11 cellular contexts compared by ENCODE assay signal in the genomic region with DNA sequence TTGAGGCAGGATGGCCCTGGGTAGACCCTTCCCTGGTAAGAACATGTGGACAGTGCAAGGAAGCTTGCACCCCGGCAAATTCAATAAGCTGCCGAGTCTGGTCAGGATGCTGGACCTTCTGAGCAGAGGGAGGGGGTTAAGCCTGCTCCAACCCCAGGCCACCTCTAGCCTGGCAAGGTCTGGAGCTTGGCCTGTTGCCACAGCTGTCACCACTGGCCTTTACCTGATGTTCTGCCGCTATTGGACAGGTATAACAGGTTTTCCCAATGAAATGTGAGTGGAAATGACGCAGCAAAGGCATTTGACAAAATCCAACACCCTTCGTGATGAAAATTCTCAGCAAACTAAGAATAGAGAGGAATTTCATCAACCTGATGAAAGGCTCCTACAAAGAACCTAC. TPM values are rescaled to one million over a fixed set of nuclear protein-coding genes. Genes with fewer than 3 reads are reported as not detected.
DNase-seq lines count a peak whose midpoint lies in the region; ATAC-seq and TF ChIP-seq lines count a peak whose summit lies in the region.
"Had no signal": no experiment of that assay in that cellular context is flagged by ENCODE, and none has a peak within 500 bp of the region (broad histone marks: within the 10 kb centered on the region; RNA-seq: fewer than 3 reads in every experiment).

No MANE protein-coding gene starts in this region.

- H3K4me3 ChIP-seq in Loucy (ENCODE audit: low read length, poor library complexity, severe bottlenecking) (peak overlapping the region; percentile 76), A673 (ENCODE audit: low read depth, low read length, poor library complexity, severe bottlenecking) (no peak overlapping the region), tibial nerve (no peak overlapping the region)

- 81 to 95% methylated on average over 5 of the region's 5 CpGs for WGBS in tibial nerve, 2 donors

- peak overlapping the region; percentile 74 for H3K9ac ChIP-seq in Loucy (ENCODE audit: low read depth, low read length, poor library complexity, severe bottlenecking)

- no peaks in the 10 kb centered on the region for H3K9me3 Mint-ChIP-seq in progenitor cell of endocrine pancreas (ENCODE audit: low read depth)

- no peaks in the 10 kb centered on the region for H4K20me1 ChIP-seq in Loucy (ENCODE audit: insufficient read depth, low read length, poor library complexity, severe bottlenecking)

- peak overlapping the region; percentile 69 for H3K4me2 ChIP-seq in Loucy (ENCODE audit: low read depth, low read length, poor library complexity, severe bottlenecking)

- no peaks in the 10 kb centered on the region for H3K79me2 ChIP-seq in Loucy (ENCODE audit: insufficient read depth, low read length)

- peak overlapping the region; percentile 21 for H3K4me3 Mint-ChIP-seq in progenitor cell of endocrine pancreas (ENCODE audit: low read depth)

- POLR2A ChIA-PET in A673 (lab: Charles Lee; ENCODE audit: low non-redundant PET) = no interaction called here

- no peaks in the 10 kb centered on the region for H3K27me3 ChIP-seq in Loucy (ENCODE audit: insufficient read depth, low read length, poor library complexity, severe bottlenecking)
- no peaks in the 10 kb centered on the region for H3K27me3 ChIP-seq in A673 (replicated peaks; ENCODE audit: insufficient read depth, low read depth, low read length, poor library complexity)
- H3K27me3 ChIP-seq in tibial nerve = peaks cover 0 to 25% of the 10 kb centered on the region in 2 donors

- no peaks in the 10 kb centered on the region for H3K4me1 Mint-ChIP-seq in progenitor cell of endocrine pancreas (ENCODE audit: low read depth)

- no peak overlapping the region for H3K27ac Mint-ChIP-seq in progenitor cell of endocrine pancreas

- CTCF ChIA-PET in A673 (lab: Charles Lee) = interaction anchor here (1.1 kb wide), 1 partner anchor 9 kb away, joined by 3 read pairs; no protein-coding TSS in a partner anchor

- DNase-seq in NCI-H510A treated with DMSO at 0.1 percent for 48 hours (lab: John Stamatoyannopoulos, UW) = peak; percentile 3
- no peak for DNase-seq in NCI-H510A (lab: John Stamatoyannopoulos, UW)
- DNase-seq in progenitor cell of endocrine pancreas (ENCODE audit: low spot score, unreplicated experiment) = no peak
- no peak for DNase-seq in A673 (ENCODE audit: low spot score)
- DNase-seq in tibial nerve (ENCODE audit: low spot score in 2 of 2) = no peak
- DNase-seq: amniotic stem cell, NCI-H1436 treated with DMSO at 0.1 percent for 48 hours had no signal

- no peaks in the 10 kb centered on the region for H3K36me3 Mint-ChIP-seq in progenitor cell of endocrine pancreas (ENCODE audit: insufficient read depth)

- intact Hi-C loops in A673 (cut with micrococcal nuclease; ENCODE audit: unreplicated experiment) = loop anchor here (10.0 kb wide), 1 partner anchor 203 kb away; no protein-coding TSS in a partner anchor

- H3K9me3 ChIP-seq in Loucy (ENCODE audit: insufficient read depth, low read depth, low read length) (no peaks in the 10 kb centered on the region), A673 (ENCODE audit: low read depth, low read length, poor library complexity, severe bottlenecking) (no peaks in the 10 kb centered on the region), tibial nerve (no peaks in the 10 kb centered on the region)

- TF ChIP-seq EP300 in tibial nerve (IDR thresholded peaks at IDR 0.05) = no peak

- no peak for TF ChIP-seq POLR2A in tibial nerve (IDR thresholded peaks at IDR 0.05)

- TF ChIP-seq CTCF in Loucy (conservative IDR thresholded peaks at IDR 0.05; ENCODE audit: low read length) (no peak), progenitor cell of endocrine pancreas (IDR thresholded peaks at IDR 0.05; ENCODE audit: unreplicated experiment) (no peak), A673 (conservative IDR thresholded peaks at IDR 0.05; ENCODE audit: low read depth, low read length) (no peak), tibial nerve (IDR thresholded peaks at IDR 0.05) (no peak)

- H3K27me3 Mint-ChIP-seq in progenitor cell of endocrine pancreas = peaks cover 38% of the 10 kb centered on the region

- H3K9me2 ChIP-seq in Loucy (replicated peaks; ENCODE audit: low read depth, low read length) = no peaks in the 10 kb centered on the region

- H3K36me3 ChIP-seq in Loucy (ENCODE audit: insufficient read depth, low read length) = no peaks in the 10 kb centered on the region
- no peaks in the 10 kb centered on the region for H3K36me3 ChIP-seq in A673 (ENCODE audit: insufficient read depth, low read length, poor library complexity, severe bottlenecking)
- no peaks in the 10 kb centered on the region for H3K36me3 ChIP-seq in tibial nerve

- H3K4me1 ChIP-seq in Loucy (ENCODE audit: insufficient read depth, low read length, poor library complexity, severe bottlenecking) (no peaks in the 10 kb centered on the region), A673 (ENCODE audit: insufficient read depth, low read length, poor library complexity, severe bottlenecking) (peaks cover 10% of the 10 kb centered on the region), tibial nerve (peaks cover 0 to 17% (median 11%) of the 10 kb centered on the region in 4 donors)

- H3F3A ChIP-seq in Loucy (ENCODE audit: low read depth) = no peaks in the 10 kb centered on the region

- H3K27ac ChIP-seq in A673 (ENCODE audit: low read depth, low read length, poor library complexity, severe bottlenecking) (no peak overlapping the region), tibial nerve (no peak overlapping the region)

- no TSS peak for BruUV-seq in A673 (replicated peaks; lab: Mats Ljungman, UMichigan)

- no peak overlapping the region for H2AFZ ChIP-seq in Loucy (ENCODE audit: low read length)

- ATAC-seq in esophagus mucosa (peak; percentile 63), HG02981 (IDR thresholded peaks at IDR 0.05; ENCODE audit: unreplicated experiment) (no peak)

RNA-seq across cellular contexts. Expression of a gene that starts 0.7 kb away (rescaled TPM):
- 0.44 TPM for total RNA-seq in esophagus mucosa
- total RNA-seq in progenitor cell of endocrine pancreas = 0.50 and 0.51 TPM in 2 replicates
- total RNA-seq in A673 (2021) = 5.2 and 6.5 TPM in 2 replicates
- total RNA-seq in tibial nerve = 10 to 100 TPM in 1 of 4 donors, 1 to 10 TPM in 3; 3.5 to 10.5 (median 6.2) TPM

RNA-seq across cellular contexts. Expression of a gene that starts 24.4 kb away (rescaled TPM):
- total RNA-seq in esophagus mucosa (0.40 TPM), progenitor cell of endocrine pancreas (not detected in 2 replicates), A673 (2021) (0.26 and 0.81 TPM in 2 replicates), tibial nerve (1 to 10 TPM in 1 of 4 donors, not detected in 3; 1.5 TPM)
- total RNA-seq: T-helper 1 cell treated with Interleukin-12 subunit alpha and Interleukin-12 subunit beta and Interleukin-4 antibody, amounts not matched to agents 30 ng/mL and 1 ng/mL, for 36 hours had no signal
